1 cellular context compared by ENCODE assay signal in the genomic region with DNA sequence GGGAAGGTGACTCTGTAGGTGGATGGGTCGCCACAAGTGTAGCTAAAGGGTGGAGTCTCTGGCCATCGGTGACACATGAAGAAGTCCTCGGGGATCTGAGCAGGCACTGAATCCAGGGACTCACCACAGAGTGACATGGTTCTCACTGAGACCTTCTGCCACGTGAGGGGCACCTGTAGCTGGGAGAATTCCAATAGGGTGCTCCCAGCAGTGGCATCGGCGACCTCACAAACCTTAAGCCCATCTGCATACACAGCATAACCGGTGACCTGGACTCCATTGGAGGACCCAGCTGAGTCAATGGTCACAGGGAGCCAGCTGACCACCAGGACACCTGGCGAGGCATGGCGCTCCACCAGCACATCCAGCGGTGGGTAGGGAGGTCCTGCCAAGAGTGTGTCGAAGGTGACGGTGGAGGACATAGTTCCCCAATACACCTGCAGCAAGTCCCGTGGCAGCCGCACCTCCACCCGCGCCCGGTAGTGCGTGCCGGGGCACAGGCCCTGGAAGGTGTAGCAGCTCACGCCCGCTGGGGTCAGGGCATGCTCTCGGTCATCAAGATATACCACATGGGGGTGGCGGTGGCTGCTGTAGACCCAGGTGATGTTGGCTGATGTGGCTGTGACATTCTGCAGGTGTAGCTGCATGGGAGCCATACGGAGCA. TPM values are rescaled to one million over a fixed set of nuclear protein-coding genes. Genes with fewer than 3 reads are reported as not detected.
"Had no signal": no experiment of that assay in that cellular context is flagged by ENCODE, and none has a peak within 500 bp of the region (broad histone marks: within the 10 kb centered on the region; RNA-seq: fewer than 3 reads in every experiment).

No MANE protein-coding gene starts in this region.

RNA-seq across cellular contexts. Expression of a gene that starts 3.8 kb away (rescaled TPM):
- polyA plus RNA-seq: endothelial cell of umbilical vein had no signal
